In the genomic region with DNA sequence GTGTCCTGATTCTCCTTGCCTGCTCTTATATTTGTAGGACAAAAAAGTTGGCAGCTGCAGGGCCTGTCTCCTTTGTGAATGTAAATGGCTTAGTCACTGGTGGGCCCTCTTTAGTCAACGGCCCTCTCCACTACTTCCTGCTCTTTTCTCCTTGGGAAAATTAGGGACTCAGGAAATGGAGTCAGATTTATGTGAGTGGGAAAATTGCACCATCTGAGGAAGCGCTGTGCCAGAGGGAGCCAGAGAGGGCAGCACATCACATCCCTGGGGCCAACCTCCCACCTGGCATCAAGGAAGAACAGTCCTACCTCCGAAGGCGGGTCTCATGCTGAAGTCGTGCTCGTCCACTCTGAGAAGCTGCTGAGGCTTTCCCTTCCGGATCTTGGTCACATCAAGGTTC, we compare ENCODE assay signal across 1 cellular context.
TF ChIP-seq lines count a peak whose summit lies in the region.

No MANE protein-coding gene starts in this region.

TF ChIP-seq in HEK293, 187 proteins besides CTCF, POLR2A, EP300 and RAD21 (continued from another document):
- TF ChIP-seq ZNF426 (tag by site-specific recombination; IDR thresholded peaks at IDR 0.05) (no peak), ZNF404 (tag by site-specific recombination; IDR thresholded peaks at IDR 0.05) (no peak), ZNF549 (tag by site-specific recombination; IDR thresholded peaks at IDR 0.05) (no peak), ZSCAN23 (tag by site-specific recombination; IDR thresholded peaks at IDR 0.05) (no peak)
